ENCODE assay signal across 13 cellular contexts in the genomic region with DNA sequence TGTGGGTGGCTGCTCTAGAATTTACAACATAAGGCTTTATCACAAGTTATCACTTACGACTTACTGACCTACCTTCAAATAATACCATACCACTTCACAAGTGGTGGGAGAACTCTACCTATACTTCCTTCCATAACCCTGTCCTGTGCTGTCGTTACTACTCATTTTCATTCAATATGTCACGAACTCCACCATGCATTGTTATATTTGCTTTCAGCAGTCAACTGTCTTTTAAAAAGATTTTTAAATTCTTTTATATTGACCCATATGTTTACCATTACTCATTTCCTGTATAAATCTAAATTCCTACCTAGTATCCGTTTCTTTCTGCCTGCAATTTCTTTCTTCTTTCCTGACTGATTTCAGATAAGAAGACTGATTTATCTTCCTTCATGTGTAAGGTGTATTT.
DNase-seq lines count a peak whose midpoint lies in the region; ATAC-seq and TF ChIP-seq lines count a peak whose summit lies in the region.
"Had no signal": no experiment of that assay in that cellular context is flagged by ENCODE, and none has a peak within 500 bp of the region (broad histone marks: within the 10 kb centered on the region; RNA-seq: fewer than 3 reads in every experiment).

No MANE protein-coding gene starts in this region.

- H3K27ac Mint-ChIP-seq in activated T-cell treated with anti-CD3 and anti-CD28 coated beads, Interleukin-2, amount 50 U/mL, for 72 hours = peak overlapping the region; percentile 75
- H3K27ac Mint-ChIP-seq in effector memory CD8-positive, alpha-beta T cell = peak overlapping the region; percentile 2 to 44
- no peak overlapping the region for H3K27ac Mint-ChIP-seq in CD14-positive monocyte
- H3K27ac Mint-ChIP-seq: activated B cell treated with CpG ODN at 0.5 μM for 24 hours had no signal

- H2AFZ ChIP-seq in PC-9 = no peak overlapping the region

- peaks cover 6% of the 10 kb centered on the region; the same call in 1 of the 2 replicates for H3F3A ChIP-seq in PC-9 (ENCODE audit: insufficient read depth, low read depth)

- no peak overlapping the region for H3K27ac ChIP-seq in PC-9
- H3K27ac ChIP-seq: KMS-11, transverse colon had no signal

- no peaks in the 10 kb centered on the region for H3K27me3 Mint-ChIP-seq in activated T-cell treated with anti-CD3 and anti-CD28 coated beads, Interleukin-2, amount 50 U/mL, for 72 hours (ENCODE audit: low read depth)
- H3K27me3 Mint-ChIP-seq in effector memory CD8-positive, alpha-beta T cell = no peaks in the 10 kb centered on the region
- peaks cover 0 to 1% (median 0%) of the 10 kb centered on the region in 3 donors for H3K27me3 Mint-ChIP-seq in CD14-positive monocyte (ENCODE audit: low read depth in 3 of 3)
- H3K27me3 Mint-ChIP-seq: activated B cell treated with CpG ODN at 0.5 μM for 24 hours had no signal

- BruUV-seq in PC-9 (replicated peaks; lab: Mats Ljungman, UMichigan) = no TSS peak

- H3K4me3 ChIP-seq in PC-9 = no peak overlapping the region
- H3K4me3 ChIP-seq: transverse colon had no signal

- no peaks in the 10 kb centered on the region for H3K36me3 ChIP-seq in PC-9 (ENCODE audit: low read depth)
- H3K36me3 ChIP-seq: transverse colon had no signal

- H3K36me3 Mint-ChIP-seq in activated T-cell treated with anti-CD3 and anti-CD28 coated beads, Interleukin-2, amount 50 U/mL, for 72 hours (ENCODE audit: insufficient read depth in 2 of 2) = peaks cover 0 to 2% of the 10 kb centered on the region in 2 donors
- peaks cover 26% of the 10 kb centered on the region for H3K36me3 Mint-ChIP-seq in effector memory CD8-positive, alpha-beta T cell (ENCODE audit: insufficient read depth)
- no peaks in the 10 kb centered on the region for H3K36me3 Mint-ChIP-seq in CD14-positive monocyte

- no peak for DNase-seq in activated T-cell treated with anti-CD3 and anti-CD28 coated beads, Interleukin-2, amount 50 U/mL, for 72 hours
- no peak for DNase-seq in activated T-cell treated with anti-CD3 and anti-CD28 coated beads for 4 hours
- DNase-seq in PC-9 = no peak
- no peak for DNase-seq in effector memory CD8-positive, alpha-beta T cell
- no peak for DNase-seq in stimulated activated naive CD8-positive, alpha-beta T cell treated with anti-CD3 and anti-CD28 coated beads, Interleukin-15, Interleukin-2, amounts not matched to agents 100 U/mL and 50 U/mL, for 24 hours
- no peak for DNase-seq in NCI-H146 treated with DMSO at 0.1 percent for 48 hours (lab: John Stamatoyannopoulos, UW; ENCODE audit: unreplicated experiment)
- DNase-seq in NCI-H1417 treated with DMSO at 0.1 percent for 48 hours (lab: John Stamatoyannopoulos, UW) = no peak
- DNase-seq in CD14-positive monocyte (ENCODE audit: low spot score) = no peak
- DNase-seq: activated B cell treated with CpG ODN at 0.5 μM for 24 hours, foreskin melanocyte, NCI-H2107, transverse colon had no signal

- H3K27me3 ChIP-seq in PC-9 (ENCODE audit: insufficient read depth, low read depth) = no peaks in the 10 kb centered on the region
- H3K27me3 ChIP-seq: transverse colon had no signal

- intact Hi-C loops in PC-9 (cut with micrococcal nuclease; ENCODE audit: unreplicated experiment) (no loop called here), CD14-positive monocyte (cut with micrococcal nuclease) (no loop called here)

- H3K4me3 Mint-ChIP-seq in activated T-cell treated with anti-CD3 and anti-CD28 coated beads, Interleukin-2, amount 50 U/mL, for 72 hours = peak overlapping the region in 1 of 2 donors; percentile 45
- peak overlapping the region in 1 of 2 donors; percentile 39 for H3K4me3 Mint-ChIP-seq in effector memory CD8-positive, alpha-beta T cell
- no peak overlapping the region for H3K4me3 Mint-ChIP-seq in CD14-positive monocyte
- H3K4me3 Mint-ChIP-seq: activated B cell treated with CpG ODN at 0.5 μM for 24 hours had no signal

- H3K4me2 ChIP-seq in PC-9 = peak overlapping the region; percentile 3; the same call in 1 of the 2 replicates
- H3K4me2 ChIP-seq: KMS-11 had no signal

- no peaks in the 10 kb centered on the region for H4K20me1 ChIP-seq in PC-9 (ENCODE audit: insufficient read depth)

- H3K9me3 Mint-ChIP-seq in activated T-cell treated with anti-CD3 and anti-CD28 coated beads, Interleukin-2, amount 50 U/mL, for 72 hours = no peaks in the 10 kb centered on the region
- H3K9me3 Mint-ChIP-seq in effector memory CD8-positive, alpha-beta T cell = no peaks in the 10 kb centered on the region
- H3K9me3 Mint-ChIP-seq in CD14-positive monocyte = peaks cover 0 to 7% (median 0%) of the 10 kb centered on the region in 7 donors
- H3K9me3 Mint-ChIP-seq: activated B cell treated with CpG ODN at 0.5 μM for 24 hours had no signal

- no peak for TF ChIP-seq CTCF in PC-9 (conservative IDR thresholded peaks at IDR 0.05)
- no peak for TF ChIP-seq CTCF in CD14-positive monocyte (IDR thresholded peaks at IDR 0.05)

- no peaks in the 10 kb centered on the region for H3K79me2 ChIP-seq in PC-9 (ENCODE audit: low read depth)

- CTCF ChIA-PET in PC-9 (lab: Charles Lee) = no interaction called here

- peaks cover 5% of the 10 kb centered on the region; the same call in 1 of the 2 replicates for H3K4me1 ChIP-seq in PC-9 (replicated peaks; ENCODE audit: insufficient read depth)
- H3K4me1 ChIP-seq: transverse colon had no signal

- no peaks in the 10 kb centered on the region for H3K9me3 ChIP-seq in PC-9 (ENCODE audit: insufficient read depth, low read depth)
- H3K9me3 ChIP-seq: transverse colon had no signal

- POLR2A ChIA-PET in PC-9 (lab: Charles Lee; ENCODE audit: unreplicated experiment) = interaction anchor here (0.5 kb wide), 1 partner anchor 394 kb away, joined by 5 read pairs; no protein-coding TSS in a partner anchor

- peak in 1 of 2 donors; percentile 43 for ATAC-seq in activated T-cell treated with anti-CD3 and anti-CD28 coated beads, Interleukin-2, amount 50 U/mL, for 72 hours (replicated peaks in 1 of 2)
- peak; percentile 65 for ATAC-seq in effector memory CD8-positive, alpha-beta T cell (replicated peaks)
- peak; percentile 29 for ATAC-seq in stimulated activated naive CD8-positive, alpha-beta T cell treated with anti-CD3 and anti-CD28 coated beads, Interleukin-15, Interleukin-2, amounts not matched to agents 100 U/mL and 50 U/mL, for 24 hours

- H3K9me2 ChIP-seq in PC-9 (ENCODE audit: insufficient read depth) = no peaks in the 10 kb centered on the region

- peaks cover 63% of the 10 kb centered on the region for H3K4me1 Mint-ChIP-seq in activated T-cell treated with anti-CD3 and anti-CD28 coated beads, Interleukin-2, amount 50 U/mL, for 72 hours (ENCODE audit: low read depth)
- H3K4me1 Mint-ChIP-seq in effector memory CD8-positive, alpha-beta T cell (ENCODE audit: low read depth in 2 of 2) = peaks cover 36 to 61% of the 10 kb centered on the region in 2 donors
- H3K4me1 Mint-ChIP-seq in CD14-positive monocyte = no peaks in the 10 kb centered on the region

Comparison
In these comparisons a context has a peak if more than half of its experiments do, and no peak if none do; other contexts are left out.
1. H3K27ac Mint-ChIP-seq: peak in activated T-cell treated with anti-CD3 and anti-CD28 coated beads, Interleukin-2, amount 50 U/mL, for 72 hours (single experiment) and effector memory CD8-positive, alpha-beta T cell (2 of 2); none in CD14-positive monocyte (0 of 7).